19 cellular contexts compared by ENCODE assay signal in genomic region chr1:164608651-164609057, GRCh38. TPM values are rescaled to one million over a fixed set of nuclear protein-coding genes. Genes with fewer than 3 reads are reported as not detected.
DNase-seq lines count a peak whose midpoint lies in the region; ATAC-seq and TF ChIP-seq lines count a peak whose summit lies in the region.
"Had no signal": no experiment of that assay in that cellular context is flagged by ENCODE, and none has a peak within 500 bp of the region (broad histone marks: within the 10 kb centered on the region; RNA-seq: fewer than 3 reads in every experiment).

No MANE protein-coding gene starts in this region.

- no peaks in the 10 kb centered on the region for H3K36me3 ChIP-seq in sigmoid colon
- H3K36me3 ChIP-seq: transverse colon had no signal

- H3K4me3 Mint-ChIP-seq in glutamatergic neuron (ENCODE audit: unreplicated experiment) = peak overlapping the region; percentile 58
- H3K4me3 Mint-ChIP-seq in activated naive CD4-positive, alpha-beta T cell treated with anti-CD3 and anti-CD28 coated beads, Interleukin-2, amount 10 ng/mL, durations not matched to agents 7 days and 5 days = no peak overlapping the region
- H3K4me3 Mint-ChIP-seq: activated naive CD8-positive, alpha-beta T cell treated with anti-CD3 and anti-CD28 coated beads for 36 hours had no signal

- peaks cover 3% of the 10 kb centered on the region for H3K27me3 Mint-ChIP-seq in glutamatergic neuron (ENCODE audit: unreplicated experiment)
- no peaks in the 10 kb centered on the region for H3K27me3 Mint-ChIP-seq in activated naive CD4-positive, alpha-beta T cell treated with anti-CD3 and anti-CD28 coated beads, Interleukin-2, amount 10 ng/mL, durations not matched to agents 7 days and 5 days
- H3K27me3 Mint-ChIP-seq: activated naive CD8-positive, alpha-beta T cell treated with anti-CD3 and anti-CD28 coated beads for 36 hours had no signal

- H3K27ac ChIP-seq in sigmoid colon (peak overlapping the region in 3 of 4 donors; percentile 56 to 67 (median 63)), substantia nigra (ENCODE audit: low read depth, low read length, poor library complexity, severe bottlenecking) (no peak overlapping the region)

- H3K27ac Mint-ChIP-seq in glutamatergic neuron (ENCODE audit: unreplicated experiment) = no peak overlapping the region
- no peak overlapping the region for H3K27ac Mint-ChIP-seq in activated naive CD4-positive, alpha-beta T cell treated with anti-CD3 and anti-CD28 coated beads, Interleukin-2, amount 10 ng/mL, durations not matched to agents 7 days and 5 days
- H3K27ac Mint-ChIP-seq: activated naive CD8-positive, alpha-beta T cell treated with anti-CD3 and anti-CD28 coated beads for 36 hours had no signal

- peaks cover 0 to 99% (median 94%) of the 10 kb centered on the region in 4 donors for H3K4me1 ChIP-seq in sigmoid colon

- H3K9me3 ChIP-seq in sigmoid colon = no peaks in the 10 kb centered on the region
- H3K9me3 ChIP-seq: transverse colon had no signal

- H3K4me3 ChIP-seq in sigmoid colon = no peak overlapping the region
- H3K4me3 ChIP-seq: transverse colon had no signal

- TF ChIP-seq CTCF in glutamatergic neuron (IDR thresholded peaks at IDR 0.05; ENCODE audit: partially characterized antibody, unreplicated experiment) (no peak), sigmoid colon (IDR thresholded peaks at IDR 0.05) (no peak)

- peaks cover 47% of the 10 kb centered on the region for H3K4me1 Mint-ChIP-seq in glutamatergic neuron (ENCODE audit: low read depth, unreplicated experiment)
- H3K4me1 Mint-ChIP-seq in activated naive CD4-positive, alpha-beta T cell treated with anti-CD3 and anti-CD28 coated beads, Interleukin-2, amount 10 ng/mL, durations not matched to agents 7 days and 5 days = no peaks in the 10 kb centered on the region
- H3K4me1 Mint-ChIP-seq: activated naive CD8-positive, alpha-beta T cell treated with anti-CD3 and anti-CD28 coated beads for 36 hours had no signal

- intact Hi-C loops in sigmoid colon (cut with DNase I) = no loop called here

- no peak for TF ChIP-seq EP300 in sigmoid colon (IDR thresholded peaks at IDR 0.05)

- DNase-seq in Daoy (ENCODE audit: low read depth) = peak; percentile 58
- DNase-seq in glutamatergic neuron = no peak
- no peak for DNase-seq in sigmoid colon
- no peak for DNase-seq in substantia nigra (lab: John Stamatoyannopoulos, UW)
- no peak for DNase-seq in NCI-H1930 (lab: John Stamatoyannopoulos, UW)
- DNase-seq in SW 1271 (lab: John Stamatoyannopoulos, UW) = no peak
- no peak for DNase-seq in activated naive CD4-positive, alpha-beta T cell treated with anti-CD3 and anti-CD28 coated beads, Interleukin-2, amount 10 ng/mL, durations not matched to agents 7 days and 5 days
- DNase-seq: activated naive CD8-positive, alpha-beta T cell treated with anti-CD3 and anti-CD28 coated beads for 36 hours; activated T-cell treated with anti-CD3 and anti-CD28 coated beads for 4 hours; hippocampal formation; kidney glomerular epithelial cell; MM.1S; NCI-H2081 treated with DMSO at 0.1 percent for 48 hours; stimulated activated CD4-positive, alpha-beta T cell treated with anti-CD3 and anti-CD28 coated beads, Interleukin-1b, Interleukin-23, amount 100 ng/mL, for 48 hours; transverse colon had no signal

- ATAC-seq in SK-N-SH treated with all-trans-retinoic acid at 6 μM for 48 hours = peak; percentile 66
- ATAC-seq: activated CD4-positive, CD25-positive, alpha-beta regulatory T cell treated with anti-CD3 and anti-CD28 coated beads, Interleukin-2, amount 50 U/mL, for 24 hours; Panc1 had no signal

- TF ChIP-seq POLR2A in sigmoid colon (IDR thresholded peaks at IDR 0.05) = no peak

- peaks cover 4% of the 10 kb centered on the region for H3K36me3 Mint-ChIP-seq in glutamatergic neuron (ENCODE audit: unreplicated experiment)
- no peaks in the 10 kb centered on the region for H3K36me3 Mint-ChIP-seq in activated naive CD4-positive, alpha-beta T cell treated with anti-CD3 and anti-CD28 coated beads, Interleukin-2, amount 10 ng/mL, durations not matched to agents 7 days and 5 days
- H3K36me3 Mint-ChIP-seq: activated naive CD8-positive, alpha-beta T cell treated with anti-CD3 and anti-CD28 coated beads for 36 hours had no signal

- CTCF ChIA-PET in activated naive CD4-positive, alpha-beta T cell treated with anti-CD3 and anti-CD28 coated beads, Interleukin-2, amount 10 ng/mL, durations not matched to agents 7 days and 5 days (lab: Charles Lee) = no interaction called here

- H3K9me3 Mint-ChIP-seq in glutamatergic neuron (ENCODE audit: unreplicated experiment) = peaks cover 3% of the 10 kb centered on the region
- H3K9me3 Mint-ChIP-seq in activated naive CD4-positive, alpha-beta T cell treated with anti-CD3 and anti-CD28 coated beads, Interleukin-2, amount 10 ng/mL, durations not matched to agents 7 days and 5 days = no peaks in the 10 kb centered on the region
- H3K9me3 Mint-ChIP-seq: activated naive CD8-positive, alpha-beta T cell treated with anti-CD3 and anti-CD28 coated beads for 36 hours had no signal

- no peaks in the 10 kb centered on the region for H3K27me3 ChIP-seq in sigmoid colon
- H3K27me3 ChIP-seq: transverse colon had no signal

TF ChIP-seq in SK-N-SH treated with all-trans-retinoic acid at 6 μM for 48 hours, 23 proteins besides CTCF, POLR2A, EP300 and RAD21 (continues in another document):
- TF ChIP-seq OSR1 (CRISPR knock-in tag; IDR thresholded peaks at IDR 0.05) = no peak
- TF ChIP-seq, protein P1, sequence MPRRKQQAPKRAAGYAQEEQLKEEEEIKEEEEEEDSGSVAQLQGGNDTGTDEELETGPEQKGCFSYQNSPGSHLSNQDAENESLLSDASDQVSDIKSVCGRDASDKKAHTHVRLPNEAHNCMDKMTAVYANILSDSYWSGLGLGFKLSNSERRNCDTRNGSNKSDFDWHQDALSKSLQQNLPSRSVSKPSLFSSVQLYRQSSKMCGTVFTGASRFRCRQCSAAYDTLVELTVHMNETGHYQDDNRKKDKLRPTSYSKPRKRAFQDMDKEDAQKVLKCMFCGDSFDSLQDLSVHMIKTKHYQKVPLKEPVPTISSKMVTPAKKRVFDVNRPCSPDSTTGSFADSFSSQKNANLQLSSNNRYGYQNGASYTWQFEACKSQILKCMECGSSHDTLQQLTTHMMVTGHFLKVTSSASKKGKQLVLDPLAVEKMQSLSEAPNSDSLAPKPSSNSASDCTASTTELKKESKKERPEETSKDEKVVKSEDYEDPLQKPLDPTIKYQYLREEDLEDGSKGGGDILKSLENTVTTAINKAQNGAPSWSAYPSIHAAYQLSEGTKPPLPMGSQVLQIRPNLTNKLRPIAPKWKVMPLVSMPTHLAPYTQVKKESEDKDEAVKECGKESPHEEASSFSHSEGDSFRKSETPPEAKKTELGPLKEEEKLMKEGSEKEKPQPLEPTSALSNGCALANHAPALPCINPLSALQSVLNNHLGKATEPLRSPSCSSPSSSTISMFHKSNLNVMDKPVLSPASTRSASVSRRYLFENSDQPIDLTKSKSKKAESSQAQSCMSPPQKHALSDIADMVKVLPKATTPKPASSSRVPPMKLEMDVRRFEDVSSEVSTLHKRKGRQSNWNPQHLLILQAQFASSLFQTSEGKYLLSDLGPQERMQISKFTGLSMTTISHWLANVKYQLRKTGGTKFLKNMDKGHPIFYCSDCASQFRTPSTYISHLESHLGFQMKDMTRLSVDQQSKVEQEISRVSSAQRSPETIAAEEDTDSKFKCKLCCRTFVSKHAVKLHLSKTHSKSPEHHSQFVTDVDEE (CRISPR knock-in tag; IDR thresholded peaks at IDR 0.05) = no peak
- no peak for TF ChIP-seq ARNTL (CRISPR knock-in tag; IDR thresholded peaks at IDR 0.05; ENCODE audit: borderline replicate concordance, low read depth)
- TF ChIP-seq ZFP30 (CRISPR knock-in tag; IDR thresholded peaks at IDR 0.05) = no peak
- no peak for TF ChIP-seq ESRRG (CRISPR knock-in tag; IDR thresholded peaks at IDR 0.05)
- TF ChIP-seq RARB (CRISPR knock-in tag; IDR thresholded peaks at IDR 0.05) = no peak
- TF ChIP-seq ZC3H10 (CRISPR knock-in tag; IDR thresholded peaks at IDR 0.05) = no peak
- TF ChIP-seq, protein P2, sequence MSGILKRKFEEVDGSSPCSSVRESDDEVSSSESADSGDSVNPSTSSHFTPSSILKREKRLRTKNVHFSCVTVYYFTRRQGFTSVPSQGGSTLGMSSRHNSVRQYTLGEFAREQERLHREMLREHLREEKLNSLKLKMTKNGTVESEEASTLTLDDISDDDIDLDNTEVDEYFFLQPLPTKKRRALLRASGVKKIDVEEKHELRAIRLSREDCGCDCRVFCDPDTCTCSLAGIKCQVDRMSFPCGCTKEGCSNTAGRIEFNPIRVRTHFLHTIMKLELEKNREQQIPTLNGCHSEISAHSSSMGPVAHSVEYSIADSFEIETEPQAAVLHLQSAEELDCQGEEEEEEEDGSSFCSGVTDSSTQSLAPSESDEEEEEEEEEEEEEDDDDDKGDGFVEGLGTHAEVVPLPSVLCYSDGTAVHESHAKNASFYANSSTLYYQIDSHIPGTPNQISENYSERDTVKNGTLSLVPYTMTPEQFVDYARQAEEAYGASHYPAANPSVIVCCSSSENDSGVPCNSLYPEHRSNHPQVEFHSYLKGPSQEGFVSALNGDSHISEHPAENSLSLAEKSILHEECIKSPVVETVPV (CRISPR knock-in tag; IDR thresholded peaks at IDR 0.05) = no peak
- no peak for TF ChIP-seq TOX (CRISPR knock-in tag; IDR thresholded peaks at IDR 0.05; ENCODE audit: borderline replicate concordance)
- TF ChIP-seq CREB5 (CRISPR knock-in tag; IDR thresholded peaks at IDR 0.05; ENCODE audit: low read depth) = no peak
- TF ChIP-seq PPARA (CRISPR knock-in tag; IDR thresholded peaks at IDR 0.05; ENCODE audit: borderline replicate concordance) = no peak
- no peak for TF ChIP-seq ZNF565 (CRISPR knock-in tag; conservative IDR thresholded peaks at IDR 0.05; ENCODE audit: low read depth)
- TF ChIP-seq CSDC2 (CRISPR knock-in tag; IDR thresholded peaks at IDR 0.05) = no peak
- no peak for TF ChIP-seq GLIS3 (CRISPR knock-in tag; IDR thresholded peaks at IDR 0.05)
- no peak for TF ChIP-seq SNAI2 (CRISPR knock-in tag; IDR thresholded peaks at IDR 0.05)
- TF ChIP-seq ZFP3 (CRISPR knock-in tag; IDR thresholded peaks at IDR 0.05) = no peak
- no peak for TF ChIP-seq BACH2 (CRISPR knock-in tag; IDR thresholded peaks at IDR 0.05; ENCODE audit: borderline replicate concordance)

RNA-seq across cellular contexts. Expression of gene PBX1, which starts 49.7 kb away (rescaled TPM):
- 9.4 and 16.2 TPM in 2 replicates for total RNA-seq in Daoy (2014; rRNA removed; shearing (Covaris generic))
- 98.7 TPM for total RNA-seq in glutamatergic neuron (ENCODE audit: unreplicated experiment)
- 100 to 1,000 TPM; 118 to 168 (median 161) TPM for total RNA-seq in sigmoid colon
- polyA plus RNA-seq in sigmoid colon = 10 to 100 TPM in 2 of 3 donors, 1 to 10 TPM in 1; 6.7 to 18.0 (median 11.4) TPM
- total RNA-seq: T-helper 2 cell treated with Interferon-gamma antibody and Interleukin-4, amounts not matched to agents 100 ng/mL and 5 ng/mL, for 36 hours had no signal
